In the genomic region with DNA sequence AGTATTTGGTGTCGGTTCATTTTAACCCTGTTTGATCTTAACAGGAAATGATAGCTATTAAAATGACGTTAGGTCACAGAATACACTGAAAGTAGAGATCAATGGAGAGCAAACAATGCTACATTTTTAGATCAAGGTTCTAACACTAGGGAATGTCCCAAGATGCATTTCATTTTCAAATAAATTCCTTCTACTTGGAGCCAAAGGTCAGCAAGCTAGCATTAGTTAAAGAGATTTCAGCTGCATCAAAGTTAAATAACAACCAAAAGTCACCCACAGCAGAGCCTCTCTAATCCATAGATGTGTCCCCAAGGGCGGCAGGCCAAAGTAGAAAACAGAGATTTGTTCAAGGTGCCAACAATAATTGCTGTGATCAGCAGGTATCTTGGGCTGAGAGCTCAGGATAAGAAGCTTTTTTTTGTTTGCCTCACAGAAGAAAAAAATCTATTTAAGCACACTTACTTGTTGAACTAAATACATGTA, we compare ENCODE assay signal across 1 cellular context.
TF ChIP-seq lines count a peak whose summit lies in the region.

No MANE protein-coding gene starts in this region.

TF ChIP-seq in HepG2, 621 proteins besides CTCF, POLR2A, EP300 and RAD21 (continued from another document and continues in another):
- TF ChIP-seq BCLAF1 (IDR thresholded peaks at IDR 0.05) (no peak), CHCHD3 (CRISPR knock-in tag; IDR thresholded peaks at IDR 0.05) (no peak), RBM22 (optimal IDR thresholded peaks at IDR 0.05; ENCODE audit: low read length) (no peak), HCFC1 (IDR thresholded peaks at IDR 0.05; ENCODE audit: low read depth, low read length) (no peak), MTF2 (CRISPR knock-in tag; IDR thresholded peaks at IDR 0.05; ENCODE audit: borderline replicate concordance) (no peak), ZNF550 (CRISPR knock-in tag; IDR thresholded peaks at IDR 0.05; ENCODE audit: borderline replicate concordance) (no peak), GTF2F1 (IDR thresholded peaks at IDR 0.05; ENCODE audit: low read length) (no peak), GABPA (IDR thresholded peaks at IDR 0.05; ENCODE audit: low read depth, low read length) (no peak), GABPA (CRISPR knock-in tag; IDR thresholded peaks at IDR 0.05; ENCODE audit: low read depth) (peak; percentile 71), SNAI1 (CRISPR knock-in tag; IDR thresholded peaks at IDR 0.05; ENCODE audit: borderline replicate concordance) (no peak), CC2D1A (CRISPR knock-in tag; IDR thresholded peaks at IDR 0.05) (no peak), PAX8 (CRISPR knock-in tag; IDR thresholded peaks at IDR 0.05; ENCODE audit: borderline replicate concordance) (no peak), NFYB (CRISPR knock-in tag; IDR thresholded peaks at IDR 0.05) (no peak), TBL1XR1 (IDR thresholded peaks at IDR 0.05; ENCODE audit: borderline replicate concordance, low read length, partially characterized antibody) (peak; percentile 40), U2AF2 (IDR thresholded peaks at IDR 0.05; ENCODE audit: low read depth, low read length) (no peak), ZNF44 (CRISPR knock-in tag; IDR thresholded peaks at IDR 0.05) (no peak), HNF4G (IDR thresholded peaks at IDR 0.05; ENCODE audit: borderline replicate concordance, low read depth, low read length) (peak; percentile 98), HNF4G (CRISPR knock-in tag; IDR thresholded peaks at IDR 0.05; ENCODE audit: borderline replicate concordance, low read depth) (peak; percentile 90), ZFP91 (CRISPR knock-in tag; IDR thresholded peaks at IDR 0.05; ENCODE audit: borderline replicate concordance) (no peak), GTF3A (CRISPR knock-in tag; conservative IDR thresholded peaks at IDR 0.05) (no peak), SOX5 (CRISPR knock-in tag; IDR thresholded peaks at IDR 0.05; ENCODE audit: borderline replicate concordance) (peak; percentile 98)
- TF ChIP-seq, protein P1, sequence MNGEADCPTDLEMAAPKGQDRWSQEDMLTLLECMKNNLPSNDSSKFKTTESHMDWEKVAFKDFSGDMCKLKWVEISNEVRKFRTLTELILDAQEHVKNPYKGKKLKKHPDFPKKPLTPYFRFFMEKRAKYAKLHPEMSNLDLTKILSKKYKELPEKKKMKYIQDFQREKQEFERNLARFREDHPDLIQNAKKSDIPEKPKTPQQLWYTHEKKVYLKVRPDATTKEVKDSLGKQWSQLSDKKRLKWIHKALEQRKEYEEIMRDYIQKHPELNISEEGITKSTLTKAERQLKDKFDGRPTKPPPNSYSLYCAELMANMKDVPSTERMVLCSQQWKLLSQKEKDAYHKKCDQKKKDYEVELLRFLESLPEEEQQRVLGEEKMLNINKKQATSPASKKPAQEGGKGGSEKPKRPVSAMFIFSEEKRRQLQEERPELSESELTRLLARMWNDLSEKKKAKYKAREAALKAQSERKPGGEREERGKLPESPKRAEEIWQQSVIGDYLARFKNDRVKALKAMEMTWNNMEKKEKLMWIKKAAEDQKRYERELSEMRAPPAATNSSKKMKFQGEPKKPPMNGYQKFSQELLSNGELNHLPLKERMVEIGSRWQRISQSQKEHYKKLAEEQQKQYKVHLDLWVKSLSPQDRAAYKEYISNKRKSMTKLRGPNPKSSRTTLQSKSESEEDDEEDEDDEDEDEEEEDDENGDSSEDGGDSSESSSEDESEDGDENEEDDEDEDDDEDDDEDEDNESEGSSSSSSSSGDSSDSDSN (CRISPR knock-in tag; IDR thresholded peaks at IDR 0.05): no peak
- TF ChIP-seq, protein P2, sequence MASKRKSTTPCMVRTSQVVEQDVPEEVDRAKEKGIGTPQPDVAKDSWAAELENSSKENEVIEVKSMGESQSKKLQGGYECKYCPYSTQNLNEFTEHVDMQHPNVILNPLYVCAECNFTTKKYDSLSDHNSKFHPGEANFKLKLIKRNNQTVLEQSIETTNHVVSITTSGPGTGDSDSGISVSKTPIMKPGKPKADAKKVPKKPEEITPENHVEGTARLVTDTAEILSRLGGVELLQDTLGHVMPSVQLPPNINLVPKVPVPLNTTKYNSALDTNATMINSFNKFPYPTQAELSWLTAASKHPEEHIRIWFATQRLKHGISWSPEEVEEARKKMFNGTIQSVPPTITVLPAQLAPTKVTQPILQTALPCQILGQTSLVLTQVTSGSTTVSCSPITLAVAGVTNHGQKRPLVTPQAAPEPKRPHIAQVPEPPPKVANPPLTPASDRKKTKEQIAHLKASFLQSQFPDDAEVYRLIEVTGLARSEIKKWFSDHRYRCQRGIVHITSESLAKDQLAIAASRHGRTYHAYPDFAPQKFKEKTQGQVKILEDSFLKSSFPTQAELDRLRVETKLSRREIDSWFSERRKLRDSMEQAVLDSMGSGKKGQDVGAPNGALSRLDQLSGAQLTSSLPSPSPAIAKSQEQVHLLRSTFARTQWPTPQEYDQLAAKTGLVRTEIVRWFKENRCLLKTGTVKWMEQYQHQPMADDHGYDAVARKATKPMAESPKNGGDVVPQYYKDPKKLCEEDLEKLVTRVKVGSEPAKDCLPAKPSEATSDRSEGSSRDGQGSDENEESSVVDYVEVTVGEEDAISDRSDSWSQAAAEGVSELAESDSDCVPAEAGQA (IDR thresholded peaks at IDR 0.05; ENCODE audit: low read depth): no peak
- TF ChIP-seq, protein P2 (CRISPR knock-in tag; IDR thresholded peaks at IDR 0.05; ENCODE audit: borderline replicate concordance): no peak
- TF ChIP-seq, protein P3, sequence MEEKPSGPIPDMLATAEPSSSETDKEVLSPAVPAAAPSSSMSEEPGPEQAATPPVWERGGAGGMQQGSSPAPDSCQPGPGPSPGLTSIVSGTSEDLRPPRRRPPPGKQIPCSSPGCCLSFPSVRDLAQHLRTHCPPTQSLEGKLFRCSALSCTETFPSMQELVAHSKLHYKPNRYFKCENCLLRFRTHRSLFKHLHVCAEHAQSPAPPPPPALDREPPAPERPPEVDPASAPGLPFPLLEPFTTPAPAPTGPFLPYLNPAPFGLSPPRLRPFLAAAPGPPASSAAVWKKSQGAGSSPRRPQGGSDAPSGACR (CRISPR knock-in tag; IDR thresholded peaks at IDR 0.05): peak; percentile 40; the same call in 1 of the 2 replicates
- TF ChIP-seq, protein P4, sequence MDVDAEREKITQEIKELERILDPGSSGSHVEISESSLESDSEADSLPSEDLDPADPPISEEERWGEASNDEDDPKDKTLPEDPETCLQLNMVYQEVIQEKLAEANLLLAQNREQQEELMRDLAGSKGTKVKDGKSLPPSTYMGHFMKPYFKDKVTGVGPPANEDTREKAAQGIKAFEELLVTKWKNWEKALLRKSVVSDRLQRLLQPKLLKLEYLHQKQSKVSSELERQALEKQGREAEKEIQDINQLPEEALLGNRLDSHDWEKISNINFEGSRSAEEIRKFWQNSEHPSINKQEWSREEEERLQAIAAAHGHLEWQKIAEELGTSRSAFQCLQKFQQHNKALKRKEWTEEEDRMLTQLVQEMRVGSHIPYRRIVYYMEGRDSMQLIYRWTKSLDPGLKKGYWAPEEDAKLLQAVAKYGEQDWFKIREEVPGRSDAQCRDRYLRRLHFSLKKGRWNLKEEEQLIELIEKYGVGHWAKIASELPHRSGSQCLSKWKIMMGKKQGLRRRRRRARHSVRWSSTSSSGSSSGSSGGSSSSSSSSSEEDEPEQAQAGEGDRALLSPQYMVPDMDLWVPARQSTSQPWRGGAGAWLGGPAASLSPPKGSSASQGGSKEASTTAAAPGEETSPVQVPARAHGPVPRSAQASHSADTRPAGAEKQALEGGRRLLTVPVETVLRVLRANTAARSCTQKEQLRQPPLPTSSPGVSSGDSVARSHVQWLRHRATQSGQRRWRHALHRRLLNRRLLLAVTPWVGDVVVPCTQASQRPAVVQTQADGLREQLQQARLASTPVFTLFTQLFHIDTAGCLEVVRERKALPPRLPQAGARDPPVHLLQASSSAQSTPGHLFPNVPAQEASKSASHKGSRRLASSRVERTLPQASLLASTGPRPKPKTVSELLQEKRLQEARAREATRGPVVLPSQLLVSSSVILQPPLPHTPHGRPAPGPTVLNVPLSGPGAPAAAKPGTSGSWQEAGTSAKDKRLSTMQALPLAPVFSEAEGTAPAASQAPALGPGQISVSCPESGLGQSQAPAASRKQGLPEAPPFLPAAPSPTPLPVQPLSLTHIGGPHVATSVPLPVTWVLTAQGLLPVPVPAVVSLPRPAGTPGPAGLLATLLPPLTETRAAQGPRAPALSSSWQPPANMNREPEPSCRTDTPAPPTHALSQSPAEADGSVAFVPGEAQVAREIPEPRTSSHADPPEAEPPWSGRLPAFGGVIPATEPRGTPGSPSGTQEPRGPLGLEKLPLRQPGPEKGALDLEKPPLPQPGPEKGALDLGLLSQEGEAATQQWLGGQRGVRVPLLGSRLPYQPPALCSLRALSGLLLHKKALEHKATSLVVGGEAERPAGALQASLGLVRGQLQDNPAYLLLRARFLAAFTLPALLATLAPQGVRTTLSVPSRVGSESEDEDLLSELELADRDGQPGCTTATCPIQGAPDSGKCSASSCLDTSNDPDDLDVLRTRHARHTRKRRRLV (CRISPR knock-in tag; IDR thresholded peaks at IDR 0.05): peak; percentile 84
- TF ChIP-seq, protein P5, sequence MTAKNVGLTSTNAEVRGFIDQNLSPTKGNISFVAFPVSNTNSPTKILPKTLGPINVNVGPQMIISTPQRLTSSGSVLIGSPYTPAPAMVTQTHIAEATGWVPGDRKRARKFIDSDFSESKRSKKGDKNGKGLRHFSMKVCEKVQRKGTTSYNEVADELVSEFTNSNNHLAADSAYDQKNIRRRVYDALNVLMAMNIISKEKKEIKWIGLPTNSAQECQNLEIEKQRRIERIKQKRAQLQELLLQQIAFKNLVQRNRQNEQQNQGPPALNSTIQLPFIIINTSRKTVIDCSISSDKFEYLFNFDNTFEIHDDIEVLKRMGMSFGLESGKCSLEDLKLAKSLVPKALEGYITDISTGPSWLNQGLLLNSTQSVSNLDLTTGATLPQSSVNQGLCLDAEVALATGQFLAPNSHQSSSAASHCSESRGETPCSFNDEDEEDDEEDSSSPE (CRISPR knock-in tag; IDR thresholded peaks at IDR 0.05): no peak; the same call in 1 of the 2 replicates
- TF ChIP-seq, protein P6, sequence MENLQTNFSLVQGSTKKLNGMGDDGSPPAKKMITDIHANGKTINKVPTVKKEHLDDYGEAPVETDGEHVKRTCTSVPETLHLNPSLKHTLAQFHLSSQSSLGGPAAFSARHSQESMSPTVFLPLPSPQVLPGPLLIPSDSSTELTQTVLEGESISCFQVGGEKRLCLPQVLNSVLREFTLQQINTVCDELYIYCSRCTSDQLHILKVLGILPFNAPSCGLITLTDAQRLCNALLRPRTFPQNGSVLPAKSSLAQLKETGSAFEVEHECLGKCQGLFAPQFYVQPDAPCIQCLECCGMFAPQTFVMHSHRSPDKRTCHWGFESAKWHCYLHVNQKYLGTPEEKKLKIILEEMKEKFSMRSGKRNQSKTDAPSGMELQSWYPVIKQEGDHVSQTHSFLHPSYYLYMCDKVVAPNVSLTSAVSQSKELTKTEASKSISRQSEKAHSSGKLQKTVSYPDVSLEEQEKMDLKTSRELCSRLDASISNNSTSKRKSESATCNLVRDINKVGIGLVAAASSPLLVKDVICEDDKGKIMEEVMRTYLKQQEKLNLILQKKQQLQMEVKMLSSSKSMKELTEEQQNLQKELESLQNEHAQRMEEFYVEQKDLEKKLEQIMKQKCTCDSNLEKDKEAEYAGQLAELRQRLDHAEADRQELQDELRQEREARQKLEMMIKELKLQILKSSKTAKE (CRISPR knock-in tag; IDR thresholded peaks at IDR 0.05; ENCODE audit: borderline replicate concordance): no peak
